10 cellular contexts compared by ENCODE assay signal in genomic region chr11:46122955-46123354, GRCh38. TPM values are rescaled to one million over a fixed set of nuclear protein-coding genes. Genes with fewer than 3 reads are reported as not detected.
DNase-seq lines count a peak whose midpoint lies in the region; ATAC-seq and TF ChIP-seq lines count a peak whose summit lies in the region.
"Had no signal": no experiment of that assay in that cellular context is flagged by ENCODE, and none has a peak within 500 bp of the region (broad histone marks: within the 10 kb centered on the region; RNA-seq: fewer than 3 reads in every experiment).

No MANE protein-coding gene starts in this region.

- H3K27ac ChIP-seq in right atrium auricular region (peak overlapping the region; percentile 81 to 97), VCaP (peak overlapping the region; percentile 93), vagina (peak overlapping the region; percentile 97)

- no peak overlapping the region for H3K4me3 ChIP-seq in right atrium auricular region
- H3K4me3 ChIP-seq in iPS-18c (ENCODE audit: insufficient read depth, low read depth, low read length) = peak overlapping the region; percentile 84
- H3K4me3 ChIP-seq in vagina = peak overlapping the region in 1 of 2 donors; percentile 67

- ATAC-seq in left ventricle myocardium superior (no peak), GM19328 (IDR thresholded peaks at IDR 0.05; ENCODE audit: unreplicated experiment) (no peak)

- H3K4me1 ChIP-seq in right atrium auricular region (peaks cover 0 to 21% of the 10 kb centered on the region in 2 donors), vagina (peaks cover 11% of the 10 kb centered on the region)

- H3K27me3 ChIP-seq in right atrium auricular region (no peaks in the 10 kb centered on the region), vagina (no peaks in the 10 kb centered on the region)

- intact Hi-C loops in left ventricle myocardium superior (cut with micrococcal nuclease) (no loop called here), vagina (cut with DNase I) (loop anchor here (5.0 kb wide), 1 partner anchor 206 kb away; the partner anchor contains the start of gene PEX16)

- TF ChIP-seq POLR2A in vagina (IDR thresholded peaks at IDR 0.05) = no peak

- DNase-seq in right atrium auricular region (ENCODE audit: low spot score) (no peak), left ventricle myocardium superior (no peak), vagina (ENCODE audit: extremely low spot score in 2 of 2) (no peak), DMS79 (lab: John Stamatoyannopoulos, UW) (no peak)
- DNase-seq in activated CD4-positive, alpha-beta T cell treated with anti-CD3 and anti-CD28 coated beads, Interleukin-2, amount 50 U/mL, for 4 hours = no peak
- DNase-seq: MV-4-11, T1000 had no signal

- H3K36me3 ChIP-seq in right atrium auricular region (no peaks in the 10 kb centered on the region), vagina (no peaks in the 10 kb centered on the region)

- no peak for TF ChIP-seq CTCF in right atrium auricular region (IDR thresholded peaks at IDR 0.05)
- TF ChIP-seq CTCF in VCaP (conservative IDR thresholded peaks at IDR 0.05) = no peak
- no peak for TF ChIP-seq CTCF in vagina (IDR thresholded peaks at IDR 0.05)

- no peaks in the 10 kb centered on the region for H3K9me3 ChIP-seq in right atrium auricular region
- H3K9me3 ChIP-seq in iPS-18c (ENCODE audit: control insufficient read depth, insufficient read depth, low read length) = peaks cover 2% of the 10 kb centered on the region
- no peaks in the 10 kb centered on the region for H3K9me3 ChIP-seq in vagina

RNA-seq across cellular contexts. Expression of gene PHF21A, which starts 1.7 kb away (rescaled TPM):
- total RNA-seq in right atrium auricular region (10 to 100 TPM; 27.6 to 35.5 TPM), left ventricle myocardium superior (36.2 TPM), vagina (66.8 TPM)
